Comparison of ENCODE assay signal across 24 cellular contexts in genomic region chr20:7452890-7453289, GRCh38.
"Had no signal": no experiment of that assay in that cellular context is flagged by ENCODE, and none has a peak within 500 bp of the region (broad histone marks: within the 10 kb centered on the region; RNA-seq: fewer than 3 reads in every experiment).

No MANE protein-coding gene starts in this region.

- H3K36me3 ChIP-seq: SJSA1 had no signal

- H3K27me3 ChIP-seq: SJSA1 had no signal

- H3K4me3 ChIP-seq: SJSA1, SK-N-MC had no signal

- H3K4me1 ChIP-seq: SJSA1 had no signal

- FAIRE-seq: HTR-8/SVneo, RCC 7860 had no signal

- DNase-seq: Karpas-422, KG1, MM.1S, NCI-H1092 treated with DMSO at 0.1 percent for 48 hours, NCI-H1436, NCI-H187, NCI-H2029, NCI-H2081 treated with DMSO at 0.1 percent for 48 hours, NCI-H2171, NCI-H226, NCI-H446, NCI-H510A, NCI-H524 treated with DMSO at 0.1 percent for 48 hours, NCI-H69, NCI-H774, Right ventricle myocardium superior, RPMI8226, SIG-M5, SW 1271 had no signal

- H3K9me3 ChIP-seq: SJSA1 had no signal

- H3K27ac ChIP-seq: HL-60, SJSA1, SK-N-MC had no signal
